Comparison of ENCODE assay signal across 8 cellular contexts in genomic region chr17:50944054-50944901, GRCh38.
DNase-seq lines count a peak whose midpoint lies in the region; ATAC-seq, FAIRE-seq and TF ChIP-seq lines count a peak whose summit lies in the region.

No MANE protein-coding gene starts in this region.

- H3K4me1 Mint-ChIP-seq in CD4-positive, alpha-beta T cell (ENCODE audit: low read depth): peaks cover 52% of the 10 kb centered on the region

- intact Hi-C loops in CD4-positive, alpha-beta T cell (cut with DNase I, micrococcal nuclease): no loop called here

- peak overlapping the region; percentile 85 for H3K27ac Mint-ChIP-seq in CD4-positive, alpha-beta T cell

- peak overlapping the region; percentile 77 for H3K27ac ChIP-seq in CD4-positive, alpha-beta T cell (ENCODE audit: low read depth, low read length)
- peak overlapping the region; percentile 92 for H3K27ac ChIP-seq in temporal lobe (ENCODE audit: low read depth, low read length)

- no peaks in the 10 kb centered on the region for H3K9me3 Mint-ChIP-seq in CD4-positive, alpha-beta T cell

- peak; percentile 55 to 84 (median 76) for DNase-seq in CD4-positive, alpha-beta T cell
- DNase-seq in RCC 7860 (ENCODE audit: low spot score): peak; percentile 18
- DNase-seq in activated T-helper 9 cell treated with anti-CD3 and anti-CD28 coated beads, Interleukin-2, amount 50 U/mL, for 16 hours (ENCODE audit: low read depth): peak; percentile 63
- DNase-seq in glomerular visceral epithelial cell (ENCODE audit: extremely low spot score): peak; percentile 64
- no peak for DNase-seq in omental fat pad (ENCODE audit: low spot score)

- no peaks in the 10 kb centered on the region for H3K27me3 ChIP-seq in CD4-positive, alpha-beta T cell (ENCODE audit: control insufficient read depth, insufficient read depth, low read length)

- H3K27me3 Mint-ChIP-seq in CD4-positive, alpha-beta T cell: no peaks in the 10 kb centered on the region

- POLR2A ChIA-PET in CD4-positive, alpha-beta T cell (lab: Charles Lee): interaction anchor here (0.8 to 8.4 kb wide), 16 partner anchors 8 to 92 kb away, joined by 3 to 211 read pairs (median 7); partner anchors contain the start of gene TOB1

- no peak for TF ChIP-seq CTCF in CD4-positive, alpha-beta T cell (IDR thresholded peaks at IDR 0.05)
- TF ChIP-seq CTCF in omental fat pad (IDR thresholded peaks at IDR 0.05): no peak

- CTCF ChIA-PET in CD4-positive, alpha-beta T cell (lab: Charles Lee): interaction anchor here (1.4 to 2.4 kb wide), 3 partner anchors 12 to 92 kb away, joined by 5 to 12 read pairs (median 5); no protein-coding TSS in a partner anchor

- no peaks in the 10 kb centered on the region for H3K9me3 ChIP-seq in CD4-positive, alpha-beta T cell (ENCODE audit: control insufficient read depth, low read length)

- H3K4me3 Mint-ChIP-seq in CD4-positive, alpha-beta T cell: peak overlapping the region; percentile 83

- H3K36me3 Mint-ChIP-seq in CD4-positive, alpha-beta T cell (ENCODE audit: low read depth): no peaks in the 10 kb centered on the region

- peak; percentile 89 for ATAC-seq in CD4-positive, alpha-beta T cell (ENCODE audit: poor library complexity)
- peak; percentile 51 for ATAC-seq in HG03280 (IDR thresholded peaks at IDR 0.05; ENCODE audit: unreplicated experiment)
- peak; percentile 21 for ATAC-seq in omental fat pad (ENCODE audit: low FRiP score)
- ATAC-seq in HG03108 (IDR thresholded peaks at IDR 0.05; ENCODE audit: unreplicated experiment): no peak

- no peak for FAIRE-seq in RCC 7860 (lab: Jason Lieb, UNC)
